ENCODE assay signal across 1 cellular context in genomic region chr19:4374451-4375163, GRCh38.
A peak's percentile ranks its signal among the peaks of the same experiment; 100 is the strongest.
TF ChIP-seq lines count a peak whose summit lies in the region.

No MANE protein-coding gene starts in this region.

TF ChIP-seq in HepG2, 621 proteins besides CTCF, POLR2A, EP300 and RAD21 (continued from another document and continues in another):
- no peak for TF ChIP-seq ZNF280D (CRISPR knock-in tag; IDR thresholded peaks at IDR 0.05)
- TF ChIP-seq ZUFSP (CRISPR knock-in tag; IDR thresholded peaks at IDR 0.05; ENCODE audit: borderline replicate concordance) = no peak
- TF ChIP-seq ARNTL (CRISPR knock-in tag; IDR thresholded peaks at IDR 0.05) = peak; percentile 77
- no peak; the same call in 1 of the 2 replicates for TF ChIP-seq ZBTB20 (CRISPR knock-in tag; IDR thresholded peaks at IDR 0.05; ENCODE audit: borderline replicate concordance, low read depth)
- TF ChIP-seq ZNF503 (CRISPR knock-in tag; IDR thresholded peaks at IDR 0.05) = peak; percentile 50; the same call in 1 of the 2 replicates
- no peak for TF ChIP-seq ZNF318 (CRISPR knock-in tag; IDR thresholded peaks at IDR 0.05)
- TF ChIP-seq ZNF256 (CRISPR knock-in tag; conservative IDR thresholded peaks at IDR 0.05) = no peak
- TF ChIP-seq ZFY (CRISPR knock-in tag; IDR thresholded peaks at IDR 0.05) = peak; percentile 86
- TF ChIP-seq CREM (IDR thresholded peaks at IDR 0.05) = no peak
- no peak for TF ChIP-seq CREM (CRISPR knock-in tag; IDR thresholded peaks at IDR 0.05)
- no peak for TF ChIP-seq ZBTB49 (CRISPR knock-in tag; IDR thresholded peaks at IDR 0.05; ENCODE audit: borderline replicate concordance)
- TF ChIP-seq HDAC6 (IDR thresholded peaks at IDR 0.05; ENCODE audit: low read depth, low read length) = no peak
- TF ChIP-seq PITX1 (CRISPR knock-in tag; IDR thresholded peaks at IDR 0.05) = 0 out of 2 replicates have a peak, but pooled peaks have one; percentile 11
- TF ChIP-seq FOXK1 (CRISPR knock-in tag; IDR thresholded peaks at IDR 0.05; ENCODE audit: borderline replicate concordance, low read depth) = peak; percentile 73; the same call in 1 of the 2 replicates
- 0 out of 2 replicates have a peak, but pooled peaks have one; percentile 48 for TF ChIP-seq ZNF619 (CRISPR knock-in tag; IDR thresholded peaks at IDR 0.05)
- TF ChIP-seq ZNF616 (CRISPR knock-in tag; IDR thresholded peaks at IDR 0.05; ENCODE audit: low read depth) = no peak; the same call in none of the 2 replicates
- TF ChIP-seq ZFAT (CRISPR knock-in tag; conservative IDR thresholded peaks at IDR 0.05) = no peak
- no peak; the same call in 1 of the 2 replicates for TF ChIP-seq ZNF614 (CRISPR knock-in tag; IDR thresholded peaks at IDR 0.05; ENCODE audit: borderline replicate concordance)
- TF ChIP-seq TFDP2 (CRISPR knock-in tag; IDR thresholded peaks at IDR 0.05) = peak; percentile 42; the same call in 1 of the 2 replicates
- TF ChIP-seq HNRNPH1 (optimal IDR thresholded peaks at IDR 0.05; ENCODE audit: low read depth, low read length) = no peak
- peak; percentile 76 for TF ChIP-seq ZNF772 (CRISPR knock-in tag; IDR thresholded peaks at IDR 0.05)
- peak; percentile 32; the same call in 1 of the 2 replicates for TF ChIP-seq NR2F6 (IDR thresholded peaks at IDR 0.05)
- TF ChIP-seq NR2F6 (CRISPR knock-in tag; IDR thresholded peaks at IDR 0.05) = peak; percentile 83
- TF ChIP-seq ZMAT3 (CRISPR knock-in tag; conservative IDR thresholded peaks at IDR 0.05) = peak; percentile 75; the same call in 1 of the 2 replicates
- no peak for TF ChIP-seq ZNF446 (CRISPR knock-in tag; IDR thresholded peaks at IDR 0.05)
- no peak for TF ChIP-seq FOXJ3 (CRISPR knock-in tag; IDR thresholded peaks at IDR 0.05; ENCODE audit: borderline replicate concordance)
- peak; percentile 87; the same call in 1 of the 2 replicates for TF ChIP-seq ZGPAT (CRISPR knock-in tag; IDR thresholded peaks at IDR 0.05)
- TF ChIP-seq ZNF562 (CRISPR knock-in tag; IDR thresholded peaks at IDR 0.05; ENCODE audit: borderline replicate concordance) = no peak
- peak; percentile 85 for TF ChIP-seq ZNF281 (CRISPR knock-in tag; IDR thresholded peaks at IDR 0.05; ENCODE audit: borderline replicate concordance)
- peak; percentile 58 for TF ChIP-seq POGZ (CRISPR knock-in tag; IDR thresholded peaks at IDR 0.05)
